Comparison of ENCODE assay signal across 18 cellular contexts in genomic region chr19:522726-523125, GRCh38. TPM values are rescaled to one million over a fixed set of nuclear protein-coding genes. Genes with fewer than 3 reads are reported as not detected.
DNase-seq lines count a peak whose midpoint lies in the region; ATAC-seq and TF ChIP-seq lines count a peak whose summit lies in the region.
"Had no signal": no experiment of that assay in that cellular context is flagged by ENCODE, and none has a peak within 500 bp of the region (broad histone marks: within the 10 kb centered on the region; RNA-seq: fewer than 3 reads in every experiment).

No MANE protein-coding gene starts in this region.

- DNase-seq in activated CD4-positive, alpha-beta T cell treated with anti-CD3 and anti-CD28 coated beads, Interleukin-2, amount 10 ng/mL, durations not matched to agents 7 days and 5 days, result no peak
- DNase-seq in activated CD4-positive, alpha-beta T cell treated with anti-CD3 and anti-CD28 coated beads for 4 hours, result no peak
- no peak for DNase-seq in SJCRH30
- peak; percentile 8 for DNase-seq in epidermal melanocyte (ENCODE audit: insufficient read length, low spot score)
- DNase-seq in neural crest cell (ENCODE audit: low read depth, low spot score), result no peak
- DNase-seq in NCI-H2081 (lab: John Stamatoyannopoulos, UW), result no peak
- DNase-seq: 8988T; Calu3; CD8-positive, alpha-beta T cell; H7; HFFc6 had no signal

- H3K4me3 Mint-ChIP-seq in activated CD4-positive, alpha-beta T cell treated with anti-CD3 and anti-CD28 coated beads, Interleukin-2, amount 10 ng/mL, durations not matched to agents 7 days and 5 days, result no peak overlapping the region
- peak overlapping the region; percentile 27 for H3K4me3 Mint-ChIP-seq in neural crest cell
- H3K4me3 Mint-ChIP-seq: CD8-positive, alpha-beta T cell; GM23338; HFFc6 had no signal

- H3K36me3 ChIP-seq in SJCRH30, result no peaks in the 10 kb centered on the region

- no peak for TF ChIP-seq CTCF in neural crest cell (conservative IDR thresholded peaks at IDR 0.05)

- POLR2A ChIA-PET in activated CD4-positive, alpha-beta T cell treated with anti-CD3 and anti-CD28 coated beads, Interleukin-2, amount 10 ng/mL, durations not matched to agents 7 days and 5 days (lab: Charles Lee), result interaction anchor here (0.7 kb wide), 1 partner anchor 157 kb away, joined by 3 read pairs; no protein-coding TSS in a partner anchor

- H3K4me3 ChIP-seq in SJCRH30, result peak overlapping the region; percentile 38
- H3K4me3 ChIP-seq: BLaER1 treated with 17β-estradiol and CSF1 and Interleukin-3, amounts not matched to agents 10 nM and 100 nM; GM23338; K562 had no signal

- no peaks in the 10 kb centered on the region; the same call in 1 of the 2 replicates for H3K9me3 ChIP-seq in SJCRH30 (replicated peaks)
- H3K9me3 ChIP-seq: BLaER1 treated with 17β-estradiol and CSF1 and Interleukin-3, amounts not matched to agents 10 nM and 100 nM had no signal

- peak overlapping the region; percentile 31 for H3K27ac Mint-ChIP-seq in activated CD4-positive, alpha-beta T cell treated with anti-CD3 and anti-CD28 coated beads, Interleukin-2, amount 10 ng/mL, durations not matched to agents 7 days and 5 days
- H3K27ac Mint-ChIP-seq in neural crest cell (ENCODE audit: unreplicated experiment), result no peak overlapping the region
- H3K27ac Mint-ChIP-seq: CD8-positive, alpha-beta T cell; GM23338; HFFc6 had no signal

- peaks cover 2% of the 10 kb centered on the region for H3K36me3 Mint-ChIP-seq in activated CD4-positive, alpha-beta T cell treated with anti-CD3 and anti-CD28 coated beads, Interleukin-2, amount 10 ng/mL, durations not matched to agents 7 days and 5 days (ENCODE audit: low read depth)
- no peaks in the 10 kb centered on the region for H3K36me3 Mint-ChIP-seq in neural crest cell (ENCODE audit: low read depth)
- H3K36me3 Mint-ChIP-seq: CD8-positive, alpha-beta T cell had no signal

- no peaks in the 10 kb centered on the region for H3K4me1 ChIP-seq in SJCRH30

- H3K9me3 Mint-ChIP-seq in activated CD4-positive, alpha-beta T cell treated with anti-CD3 and anti-CD28 coated beads, Interleukin-2, amount 10 ng/mL, durations not matched to agents 7 days and 5 days, result no peaks in the 10 kb centered on the region
- H3K9me3 Mint-ChIP-seq in neural crest cell, result no peaks in the 10 kb centered on the region
- H3K9me3 Mint-ChIP-seq: CD8-positive, alpha-beta T cell; HFFc6 had no signal

- peaks cover 3% of the 10 kb centered on the region for H3K4me1 Mint-ChIP-seq in activated CD4-positive, alpha-beta T cell treated with anti-CD3 and anti-CD28 coated beads, Interleukin-2, amount 10 ng/mL, durations not matched to agents 7 days and 5 days
- peaks cover 5% of the 10 kb centered on the region for H3K4me1 Mint-ChIP-seq in neural crest cell

- peaks cover 10% of the 10 kb centered on the region for H3K27me3 Mint-ChIP-seq in activated CD4-positive, alpha-beta T cell treated with anti-CD3 and anti-CD28 coated beads, Interleukin-2, amount 10 ng/mL, durations not matched to agents 7 days and 5 days
- peaks cover 9% of the 10 kb centered on the region for H3K27me3 Mint-ChIP-seq in neural crest cell (ENCODE audit: low read depth)

- no peak overlapping the region for H3K27ac ChIP-seq in SJCRH30

- no peaks in the 10 kb centered on the region for H3K27me3 ChIP-seq in SJCRH30
- H3K27me3 ChIP-seq: BLaER1 treated with 17β-estradiol and CSF1 and Interleukin-3, amounts not matched to agents 10 nM and 100 nM had no signal

- CTCF ChIA-PET in activated CD4-positive, alpha-beta T cell treated with anti-CD3 and anti-CD28 coated beads, Interleukin-2, amount 10 ng/mL, durations not matched to agents 7 days and 5 days (lab: Charles Lee), result interaction anchor here (2.0 to 3.9 kb wide), 3 partner anchors 9 to 16 kb away, joined by 4 to 42 read pairs (median 11); partner anchors contain the start of gene CDC34

- ATAC-seq in HG03159 (IDR thresholded peaks at IDR 0.05; ENCODE audit: unreplicated experiment), result no peak
- no peak for ATAC-seq in HG03442 (IDR thresholded peaks at IDR 0.05; ENCODE audit: unreplicated experiment)
- ATAC-seq: CD8-positive, alpha-beta T cell; GM23338; HCT116; K562 had no signal

RNA-seq across cellular contexts. Expression of gene CDC34, which starts 8.8 kb away (rescaled TPM):
- 10 to 100 TPM; 43.7 to 50.8 TPM for total RNA-seq in activated CD4-positive, alpha-beta T cell treated with anti-CD3 and anti-CD28 coated beads, Interleukin-2, amount 10 ng/mL, durations not matched to agents 7 days and 5 days
- total RNA-seq in SJCRH30 (2014; rRNA removed; shearing (Covaris generic)), result 76.2 and 92.3 TPM in 2 replicates
- total RNA-seq in neural crest cell, result 106 and 111 TPM in 2 replicates

RNA-seq across cellular contexts. Expression of gene TPGS1, which starts 15.4 kb away (rescaled TPM):
- total RNA-seq in activated CD4-positive, alpha-beta T cell treated with anti-CD3 and anti-CD28 coated beads, Interleukin-2, amount 10 ng/mL, durations not matched to agents 7 days and 5 days, result 10 to 100 TPM; 21.6 to 27.1 TPM
- 7.3 and 9.6 TPM in 2 replicates for total RNA-seq in SJCRH30 (2014; rRNA removed; shearing (Covaris generic))
- total RNA-seq in neural crest cell, result 22.3 TPM in 2 replicates

RNA-seq across cellular contexts. Expression of gene GZMM, which starts 21.1 kb away (rescaled TPM):
- total RNA-seq in activated CD4-positive, alpha-beta T cell treated with anti-CD3 and anti-CD28 coated beads, Interleukin-2, amount 10 ng/mL, durations not matched to agents 7 days and 5 days, result 10 to 100 TPM; 44.5 to 47.4 TPM
- total RNA-seq in SJCRH30 (2014; rRNA removed; shearing (Covaris generic)), result not detected in 2 replicates
- total RNA-seq in neural crest cell, result not detected in 2 replicates
- total RNA-seq: Calu3, GM23338, HT-29 had no signal

RNA-seq across cellular contexts. Expression of gene MADCAM1, which starts 26.4 kb away (rescaled TPM):
- under 1 TPM in 1 of 2 experiments, not detected in 1; 0.15 TPM for total RNA-seq in activated CD4-positive, alpha-beta T cell treated with anti-CD3 and anti-CD28 coated beads, Interleukin-2, amount 10 ng/mL, durations not matched to agents 7 days and 5 days
- total RNA-seq in SJCRH30 (2014; rRNA removed; shearing (Covaris generic)), result 0.18 TPM in 1 of 2 replicates, not detected in the other
- total RNA-seq in neural crest cell, result 0.75 and 1.1 TPM in 2 replicates
- total RNA-seq: H7 had no signal

RNA-seq across cellular contexts. Expression of gene BSG, which starts 49.7 kb away (rescaled TPM):
- 100 to 1,000 TPM; 233 TPM for total RNA-seq in activated CD4-positive, alpha-beta T cell treated with anti-CD3 and anti-CD28 coated beads, Interleukin-2, amount 10 ng/mL, durations not matched to agents 7 days and 5 days
- 546 and 582 TPM in 2 replicates for total RNA-seq in SJCRH30 (2014; rRNA removed; shearing (Covaris generic))
- total RNA-seq in neural crest cell, result 564 and 613 TPM in 2 replicates

Comparison
In these comparisons a context has a peak if more than half of its experiments do, and no peak if none do; other contexts are left out.
1. RNA of gene GZMM, which starts 21.1 kb away (total RNA-seq): 44.5 to 47.4 TPM in activated CD4-positive, alpha-beta T cell treated with anti-CD3 and anti-CD28 coated beads, Interleukin-2, amount 10 ng/mL, durations not matched to agents 7 days and 5 days; not detected in neural crest cell and not detected in SJCRH30; every median in the first group is over 10 times any median in the second.